ENCODE assay signal across 1 cellular context in genomic region chrX:40151211-40152172, GRCh38.
TF ChIP-seq lines count a peak whose summit lies in the region.

No MANE protein-coding gene starts in this region.

TF ChIP-seq in K562, 482 proteins besides CTCF, POLR2A, EP300 and RAD21 (continued from another document and continues in another):
- TF ChIP-seq, protein P1, sequence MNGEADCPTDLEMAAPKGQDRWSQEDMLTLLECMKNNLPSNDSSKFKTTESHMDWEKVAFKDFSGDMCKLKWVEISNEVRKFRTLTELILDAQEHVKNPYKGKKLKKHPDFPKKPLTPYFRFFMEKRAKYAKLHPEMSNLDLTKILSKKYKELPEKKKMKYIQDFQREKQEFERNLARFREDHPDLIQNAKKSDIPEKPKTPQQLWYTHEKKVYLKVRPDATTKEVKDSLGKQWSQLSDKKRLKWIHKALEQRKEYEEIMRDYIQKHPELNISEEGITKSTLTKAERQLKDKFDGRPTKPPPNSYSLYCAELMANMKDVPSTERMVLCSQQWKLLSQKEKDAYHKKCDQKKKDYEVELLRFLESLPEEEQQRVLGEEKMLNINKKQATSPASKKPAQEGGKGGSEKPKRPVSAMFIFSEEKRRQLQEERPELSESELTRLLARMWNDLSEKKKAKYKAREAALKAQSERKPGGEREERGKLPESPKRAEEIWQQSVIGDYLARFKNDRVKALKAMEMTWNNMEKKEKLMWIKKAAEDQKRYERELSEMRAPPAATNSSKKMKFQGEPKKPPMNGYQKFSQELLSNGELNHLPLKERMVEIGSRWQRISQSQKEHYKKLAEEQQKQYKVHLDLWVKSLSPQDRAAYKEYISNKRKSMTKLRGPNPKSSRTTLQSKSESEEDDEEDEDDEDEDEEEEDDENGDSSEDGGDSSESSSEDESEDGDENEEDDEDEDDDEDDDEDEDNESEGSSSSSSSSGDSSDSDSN (IDR thresholded peaks at IDR 0.05; ENCODE audit: borderline replicate concordance in 1 of 2, low read depth in 2 of 2, low read length in 2 of 2) = peak; percentile 77 to 78; a peak in 2 of 4 replicates
- TF ChIP-seq FOXK1 (CRISPR knock-in tag; IDR thresholded peaks at IDR 0.05; ENCODE audit: borderline replicate concordance) (no peak), TAF15 (IDR thresholded peaks at IDR 0.05; ENCODE audit: low read depth, low read length) (no peak), SP2 (IDR thresholded peaks at IDR 0.05; ENCODE audit: extremely low read depth, low read depth, low read length, poor library complexity, severe bottlenecking) (no peak), SUPT5H (IDR thresholded peaks at IDR 0.05) (0 out of 2 replicates have a peak, but pooled peaks have one; percentile 45), ZNF274 (IDR thresholded peaks at IDR 0.05; ENCODE audit: borderline replicate concordance, low read depth, low read length) (no peak), ZNF318 (IDR thresholded peaks at IDR 0.05; ENCODE audit: borderline replicate concordance in 1 of 2, low read depth in 1 of 2) (no peak), NUFIP1 (IDR thresholded peaks at IDR 0.05; ENCODE audit: partially characterized antibody) (no peak), HDAC1 (IDR thresholded peaks at IDR 0.05) (no peak), CEBPG (CRISPR knock-in tag; IDR thresholded peaks at IDR 0.05) (no peak), CEBPG (tag; conservative IDR thresholded peaks at IDR 0.05 in 1 of 2, IDR thresholded peaks at IDR 0.05 in 1 of 2) (no peak), POLR3A (IDR thresholded peaks at IDR 0.05; ENCODE audit: borderline replicate concordance, extremely low read depth, insufficient read depth, insufficient read length) (no peak), POLR3G (IDR thresholded peaks at IDR 0.05; ENCODE audit: extremely low read depth, insufficient read length, insufficient replicate concordance) (no peak), RCOR1 (IDR thresholded peaks at IDR 0.05; ENCODE audit: borderline replicate concordance in 1 of 2, low read depth in 2 of 2, low read length in 2 of 2) (peak in 1 of 2 experiments; percentile 4; a peak in 1 of 4 replicates), TRIM28 (IDR thresholded peaks at IDR 0.05) (no peak), ZBTB7A (IDR thresholded peaks at IDR 0.05; ENCODE audit: borderline replicate concordance, control insufficient read depth, low read depth, low read length) (no peak; the same call in 1 of the 2 replicates), SMAD1 (IDR thresholded peaks at IDR 0.05; ENCODE audit: low read depth, low read length, partially characterized antibody) (no peak), RBM25 (IDR thresholded peaks at IDR 0.05; ENCODE audit: low read depth, low read length, severe bottlenecking) (no peak), ZNF764 (CRISPR knock-in tag; IDR thresholded peaks at IDR 0.05; ENCODE audit: low read depth) (no peak), RFX7 (CRISPR knock-in tag; IDR thresholded peaks at IDR 0.05) (no peak), WHSC1 (IDR thresholded peaks at IDR 0.05; ENCODE audit: low read length) (no peak), HDAC2 (IDR thresholded peaks at IDR 0.05) (no peak), TSC22D4 (tag; IDR thresholded peaks at IDR 0.05) (no peak), CHD7 (IDR thresholded peaks at IDR 0.05; ENCODE audit: low read depth, low read length) (no peak), SIX5 (IDR thresholded peaks at IDR 0.05; ENCODE audit: borderline replicate concordance in 1 of 2, insufficient read depth in 1 of 2, low read depth in 1 of 2, low read length in 2 of 2) (no peak), CXXC5 (CRISPR knock-in tag; IDR thresholded peaks at IDR 0.05) (peak; percentile 44; the same call in 1 of the 2 replicates)
- TF ChIP-seq, protein P2, sequence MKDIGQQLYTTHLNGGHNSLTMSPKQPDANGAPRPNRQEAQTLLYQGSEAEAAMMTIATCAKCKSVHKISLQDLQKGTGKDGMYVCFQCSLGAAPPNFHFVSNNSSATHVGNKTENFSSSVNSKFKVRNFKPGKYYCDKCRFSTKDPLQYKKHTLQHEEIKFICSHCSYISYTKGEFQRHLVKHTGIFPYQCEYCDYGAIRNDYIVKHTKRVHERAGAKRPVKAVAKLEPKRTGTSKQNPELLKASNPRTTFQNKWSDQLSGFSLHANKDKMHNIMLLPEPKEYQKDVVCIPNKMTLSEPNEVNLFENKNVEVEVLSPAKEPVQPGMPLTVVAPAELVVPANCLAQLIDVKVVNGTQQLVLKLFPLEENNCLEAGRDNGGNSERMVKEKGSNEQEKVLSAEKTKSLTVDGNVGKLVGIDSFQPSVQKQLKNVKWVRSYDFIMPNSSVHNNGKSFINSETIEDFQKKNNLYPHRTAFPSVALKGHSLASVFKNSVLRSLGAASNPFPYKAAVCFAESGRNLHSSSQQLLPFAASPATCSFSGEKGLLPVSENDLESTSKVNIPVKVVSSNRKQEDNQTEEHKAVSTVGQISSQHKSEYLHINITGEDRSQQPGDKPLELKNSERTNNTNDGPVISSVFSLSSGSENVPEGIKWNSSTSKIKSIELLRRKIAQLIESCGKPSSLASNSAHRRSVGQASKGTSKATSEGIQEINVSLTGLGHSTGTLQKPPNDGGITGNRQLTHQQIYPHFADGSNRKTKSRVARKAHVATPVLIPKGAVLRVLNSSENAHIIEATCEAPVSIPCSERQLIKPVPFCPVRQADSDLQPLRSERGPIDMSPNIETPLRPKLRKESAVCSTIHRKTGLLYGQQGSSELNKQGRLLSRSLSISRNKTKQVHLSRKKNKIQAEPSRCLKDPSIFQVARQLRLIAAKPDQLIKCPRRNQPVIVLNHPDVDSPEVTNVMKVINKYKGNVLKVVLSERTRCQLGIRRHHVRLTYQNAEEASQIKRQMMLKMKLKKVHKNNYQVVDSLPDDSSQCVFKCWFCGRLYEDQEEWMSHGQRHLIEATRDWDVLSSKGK (CRISPR knock-in tag; IDR thresholded peaks at IDR 0.05) = no peak
- TF ChIP-seq, protein P3, sequence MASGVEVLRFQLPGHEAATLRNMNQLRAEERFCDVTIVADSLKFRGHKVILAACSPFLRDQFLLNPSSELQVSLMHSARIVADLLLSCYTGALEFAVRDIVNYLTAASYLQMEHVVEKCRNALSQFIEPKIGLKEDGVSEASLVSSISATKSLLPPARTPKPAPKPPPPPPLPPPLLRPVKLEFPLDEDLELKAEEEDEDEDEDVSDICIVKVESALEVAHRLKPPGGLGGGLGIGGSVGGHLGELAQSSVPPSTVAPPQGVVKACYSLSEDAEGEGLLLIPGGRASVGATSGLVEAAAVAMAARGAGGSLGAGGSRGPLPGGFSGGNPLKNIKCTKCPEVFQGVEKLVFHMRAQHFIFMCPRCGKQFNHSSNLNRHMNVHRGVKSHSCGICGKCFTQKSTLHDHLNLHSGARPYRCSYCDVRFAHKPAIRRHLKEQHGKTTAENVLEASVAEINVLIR (CRISPR knock-in tag; IDR thresholded peaks at IDR 0.05) = no peak
